Comparison of ENCODE assay signal across 1 cellular context in the genomic region with DNA sequence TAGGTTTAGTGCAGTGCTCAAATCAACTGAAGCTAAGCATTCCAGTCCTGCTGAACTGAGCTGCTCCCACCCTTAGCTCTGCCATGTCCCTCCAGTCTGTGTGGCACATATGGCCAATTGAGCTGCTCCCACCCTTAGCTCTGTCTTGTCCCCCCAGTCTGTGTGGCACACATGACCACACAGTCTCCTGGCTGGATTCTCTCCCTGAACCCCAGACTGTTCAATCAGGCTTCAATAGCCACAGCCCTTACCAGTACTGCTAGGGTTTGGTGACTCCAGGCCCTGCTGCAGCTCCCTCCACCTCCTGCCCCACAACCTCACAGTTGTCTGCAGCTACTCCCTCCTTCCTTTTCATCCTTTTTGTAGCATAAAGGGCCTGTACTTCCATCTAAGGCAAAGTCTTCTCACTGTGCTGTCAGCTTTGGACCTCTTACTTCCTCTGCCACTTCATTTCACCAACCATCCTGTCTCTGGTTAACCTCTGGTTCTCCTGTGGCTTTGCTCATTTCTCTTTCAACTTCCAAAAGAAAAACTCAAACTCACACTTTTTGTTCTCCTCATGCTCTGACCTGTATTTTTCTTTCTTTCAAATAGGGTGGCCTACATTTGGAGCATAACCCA.
TF ChIP-seq lines count a peak whose summit lies in the region.

No MANE protein-coding gene starts in this region.

TF ChIP-seq in GM12878, 131 proteins besides CTCF, POLR2A, EP300 and RAD21 (continued from another document and continues in another):
- TF ChIP-seq ETV6 (conservative IDR thresholded peaks at IDR 0.05 in 1 of 2, IDR thresholded peaks at IDR 0.05 in 1 of 2; ENCODE audit: borderline replicate concordance in 1 of 2, low read depth in 1 of 2) (peak in 1 of 2 experiments; percentile 89; a peak in 2 of 4 replicates), YBX1 (IDR thresholded peaks at IDR 0.05) (no peak), CEBPB (IDR thresholded peaks at IDR 0.05; ENCODE audit: borderline replicate concordance in 1 of 2, low read depth in 2 of 2, low read length in 2 of 2) (no peak), BMI1 (IDR thresholded peaks at IDR 0.05; ENCODE audit: borderline replicate concordance) (no peak), CREM (IDR thresholded peaks at IDR 0.05; ENCODE audit: low read depth) (no peak), ZNF274 (IDR thresholded peaks at IDR 0.05; ENCODE audit: insufficient read depth, insufficient read length) (no peak), TBL1XR1 (IDR thresholded peaks at IDR 0.05; ENCODE audit: low read depth, low read length) (no peak), RBBP5 (conservative IDR thresholded peaks at IDR 0.05) (no peak), ZNF384 (IDR thresholded peaks at IDR 0.05; ENCODE audit: borderline replicate concordance, low read depth, low read length) (no peak), RAD51 (IDR thresholded peaks at IDR 0.05) (no peak), TARDBP (IDR thresholded peaks at IDR 0.05; ENCODE audit: borderline replicate concordance) (0 out of 2 replicates have a peak, but pooled peaks have one; percentile 45), BHLHE40 (IDR thresholded peaks at IDR 0.05; ENCODE audit: borderline replicate concordance in 1 of 2, low read depth in 2 of 2, low read length in 1 of 2) (peak in 1 of 2 experiments; percentile 8; a peak in 1 of 4 replicates), RELA (IDR thresholded peaks at IDR 0.05; ENCODE audit: borderline replicate concordance, partially characterized antibody) (no peak), YY1 (IDR thresholded peaks at IDR 0.05; ENCODE audit: low read depth, low read length) (no peak), SPI1 (IDR thresholded peaks at IDR 0.05; ENCODE audit: borderline replicate concordance, insufficient read depth, low read depth, low read length) (peak; percentile 52; the same call in 1 of the 2 replicates), BRCA1 (IDR thresholded peaks at IDR 0.05; ENCODE audit: low read depth, low read length) (no peak), NR2C2 (IDR thresholded peaks at IDR 0.05; ENCODE audit: borderline replicate concordance, control insufficient read depth, insufficient read length, low read depth) (peak; percentile 31), PAX5 (IDR thresholded peaks at IDR 0.05; ENCODE audit: borderline replicate concordance, low read depth, low read length) (0 out of 2 replicates have a peak, but pooled peaks have one; percentile 26), SUPT20H (IDR thresholded peaks at IDR 0.05; ENCODE audit: borderline replicate concordance, control insufficient read depth, low read depth, low read length) (no peak), MXI1 (IDR thresholded peaks at IDR 0.05; ENCODE audit: low read depth, low read length) (no peak), POLR2AphosphoS5 (IDR thresholded peaks at IDR 0.05; ENCODE audit: low read length) (no peak), PKNOX1 (IDR thresholded peaks at IDR 0.05) (no peak), JUND (IDR thresholded peaks at IDR 0.05; ENCODE audit: low read depth, low read length) (no peak), SRF (IDR thresholded peaks at IDR 0.05; ENCODE audit: low read depth in 2 of 2, low read length in 2 of 2) (peak in 1 of 2 experiments; percentile 92; a peak in 2 of 4 replicates), BACH1 (IDR thresholded peaks at IDR 0.05; ENCODE audit: borderline replicate concordance) (no peak), HDGF (IDR thresholded peaks at IDR 0.05) (no peak), FOXK2 (IDR thresholded peaks at IDR 0.05) (no peak), KLF5 (IDR thresholded peaks at IDR 0.05; ENCODE audit: partially characterized antibody) (no peak), STAT1 (conservative IDR thresholded peaks at IDR 0.05) (no peak), TCF3 (IDR thresholded peaks at IDR 0.05; ENCODE audit: borderline replicate concordance, insufficient read depth, low read depth, low read length) (no peak), NRF1 (conservative IDR thresholded peaks at IDR 0.05; ENCODE audit: low read depth, low read length) (no peak), RB1 (IDR thresholded peaks at IDR 0.05; ENCODE audit: borderline replicate concordance) (no peak), STAT3 (IDR thresholded peaks at IDR 0.05; ENCODE audit: low read depth, low read length) (no peak), WRNIP1 (IDR thresholded peaks at IDR 0.05; ENCODE audit: borderline replicate concordance, low read depth, low read length) (no peak), ZNF24 (IDR thresholded peaks at IDR 0.05) (no peak), CBX3 (IDR thresholded peaks at IDR 0.05; ENCODE audit: borderline replicate concordance, low read depth) (no peak), KAT2A (conservative IDR thresholded peaks at IDR 0.05; ENCODE audit: control insufficient read depth, low read depth, low read length) (no peak), ZZZ3 (IDR thresholded peaks at IDR 0.05; ENCODE audit: control insufficient read depth, insufficient read length, low read depth) (no peak), NFYA (IDR thresholded peaks at IDR 0.05; ENCODE audit: borderline replicate concordance, low read depth, low read length) (no peak), RFX5 (IDR thresholded peaks at IDR 0.05; ENCODE audit: low read depth, low read length) (no peak), MTA2 (IDR thresholded peaks at IDR 0.05; ENCODE audit: low read depth) (no peak), SREBF2 (IDR thresholded peaks at IDR 0.05; ENCODE audit: low read length) (no peak), DPF2 (IDR thresholded peaks at IDR 0.05) (no peak), MEF2B (IDR thresholded peaks at IDR 0.05; ENCODE audit: partially characterized antibody, poor library complexity, severe bottlenecking) (no peak)
- TF ChIP-seq, protein P1, sequence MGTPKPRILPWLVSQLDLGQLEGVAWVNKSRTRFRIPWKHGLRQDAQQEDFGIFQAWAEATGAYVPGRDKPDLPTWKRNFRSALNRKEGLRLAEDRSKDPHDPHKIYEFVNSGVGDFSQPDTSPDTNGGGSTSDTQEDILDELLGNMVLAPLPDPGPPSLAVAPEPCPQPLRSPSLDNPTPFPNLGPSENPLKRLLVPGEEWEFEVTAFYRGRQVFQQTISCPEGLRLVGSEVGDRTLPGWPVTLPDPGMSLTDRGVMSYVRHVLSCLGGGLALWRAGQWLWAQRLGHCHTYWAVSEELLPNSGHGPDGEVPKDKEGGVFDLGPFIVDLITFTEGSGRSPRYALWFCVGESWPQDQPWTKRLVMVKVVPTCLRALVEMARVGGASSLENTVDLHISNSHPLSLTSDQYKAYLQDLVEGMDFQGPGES (IDR thresholded peaks at IDR 0.05) = no peak
- TF ChIP-seq, protein P2, sequence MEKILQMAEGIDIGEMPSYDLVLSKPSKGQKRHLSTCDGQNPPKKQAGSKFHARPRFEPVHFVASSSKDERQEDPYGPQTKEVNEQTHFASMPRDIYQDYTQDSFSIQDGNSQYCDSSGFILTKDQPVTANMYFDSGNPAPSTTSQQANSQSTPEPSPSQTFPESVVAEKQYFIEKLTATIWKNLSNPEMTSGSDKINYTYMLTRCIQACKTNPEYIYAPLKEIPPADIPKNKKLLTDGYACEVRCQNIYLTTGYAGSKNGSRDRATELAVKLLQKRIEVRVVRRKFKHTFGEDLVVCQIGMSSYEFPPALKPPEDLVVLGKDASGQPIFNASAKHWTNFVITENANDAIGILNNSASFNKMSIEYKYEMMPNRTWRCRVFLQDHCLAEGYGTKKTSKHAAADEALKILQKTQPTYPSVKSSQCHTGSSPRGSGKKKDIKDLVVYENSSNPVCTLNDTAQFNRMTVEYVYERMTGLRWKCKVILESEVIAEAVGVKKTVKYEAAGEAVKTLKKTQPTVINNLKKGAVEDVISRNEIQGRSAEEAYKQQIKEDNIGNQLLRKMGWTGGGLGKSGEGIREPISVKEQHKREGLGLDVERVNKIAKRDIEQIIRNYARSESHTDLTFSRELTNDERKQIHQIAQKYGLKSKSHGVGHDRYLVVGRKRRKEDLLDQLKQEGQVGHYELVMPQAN (conservative IDR thresholded peaks at IDR 0.05) = no peak
- TF ChIP-seq, protein P3, sequence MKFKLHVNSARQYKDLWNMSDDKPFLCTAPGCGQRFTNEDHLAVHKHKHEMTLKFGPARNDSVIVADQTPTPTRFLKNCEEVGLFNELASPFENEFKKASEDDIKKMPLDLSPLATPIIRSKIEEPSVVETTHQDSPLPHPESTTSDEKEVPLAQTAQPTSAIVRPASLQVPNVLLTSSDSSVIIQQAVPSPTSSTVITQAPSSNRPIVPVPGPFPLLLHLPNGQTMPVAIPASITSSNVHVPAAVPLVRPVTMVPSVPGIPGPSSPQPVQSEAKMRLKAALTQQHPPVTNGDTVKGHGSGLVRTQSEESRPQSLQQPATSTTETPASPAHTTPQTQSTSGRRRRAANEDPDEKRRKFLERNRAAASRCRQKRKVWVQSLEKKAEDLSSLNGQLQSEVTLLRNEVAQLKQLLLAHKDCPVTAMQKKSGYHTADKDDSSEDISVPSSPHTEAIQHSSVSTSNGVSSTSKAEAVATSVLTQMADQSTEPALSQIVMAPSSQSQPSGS (IDR thresholded peaks at IDR 0.05; ENCODE audit: low read length) = no peak; the same call in 1 of the 2 replicates
- TF ChIP-seq, protein P4, sequence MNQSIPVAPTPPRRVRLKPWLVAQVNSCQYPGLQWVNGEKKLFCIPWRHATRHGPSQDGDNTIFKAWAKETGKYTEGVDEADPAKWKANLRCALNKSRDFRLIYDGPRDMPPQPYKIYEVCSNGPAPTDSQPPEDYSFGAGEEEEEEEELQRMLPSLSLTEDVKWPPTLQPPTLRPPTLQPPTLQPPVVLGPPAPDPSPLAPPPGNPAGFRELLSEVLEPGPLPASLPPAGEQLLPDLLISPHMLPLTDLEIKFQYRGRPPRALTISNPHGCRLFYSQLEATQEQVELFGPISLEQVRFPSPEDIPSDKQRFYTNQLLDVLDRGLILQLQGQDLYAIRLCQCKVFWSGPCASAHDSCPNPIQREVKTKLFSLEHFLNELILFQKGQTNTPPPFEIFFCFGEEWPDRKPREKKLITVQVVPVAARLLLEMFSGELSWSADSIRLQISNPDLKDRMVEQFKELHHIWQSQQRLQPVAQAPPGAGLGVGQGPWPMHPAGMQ (IDR thresholded peaks at IDR 0.05; ENCODE audit: borderline replicate concordance) = no peak
- TF ChIP-seq, protein P5, sequence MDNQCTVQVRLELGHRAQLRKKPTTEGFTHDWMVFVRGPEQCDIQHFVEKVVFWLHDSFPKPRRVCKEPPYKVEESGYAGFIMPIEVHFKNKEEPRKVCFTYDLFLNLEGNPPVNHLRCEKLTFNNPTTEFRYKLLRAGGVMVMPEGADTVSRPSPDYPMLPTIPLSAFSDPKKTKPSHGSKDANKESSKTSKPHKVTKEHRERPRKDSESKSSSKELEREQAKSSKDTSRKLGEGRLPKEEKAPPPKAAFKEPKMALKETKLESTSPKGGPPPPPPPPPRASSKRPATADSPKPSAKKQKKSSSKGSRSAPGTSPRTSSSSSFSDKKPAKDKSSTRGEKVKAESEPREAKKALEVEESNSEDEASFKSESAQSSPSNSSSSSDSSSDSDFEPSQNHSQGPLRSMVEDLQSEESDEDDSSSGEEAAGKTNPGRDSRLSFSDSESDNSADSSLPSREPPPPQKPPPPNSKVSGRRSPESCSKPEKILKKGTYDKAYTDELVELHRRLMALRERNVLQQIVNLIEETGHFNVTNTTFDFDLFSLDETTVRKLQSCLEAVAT (IDR thresholded peaks at IDR 0.05) = no peak
- TF ChIP-seq, protein P6, sequence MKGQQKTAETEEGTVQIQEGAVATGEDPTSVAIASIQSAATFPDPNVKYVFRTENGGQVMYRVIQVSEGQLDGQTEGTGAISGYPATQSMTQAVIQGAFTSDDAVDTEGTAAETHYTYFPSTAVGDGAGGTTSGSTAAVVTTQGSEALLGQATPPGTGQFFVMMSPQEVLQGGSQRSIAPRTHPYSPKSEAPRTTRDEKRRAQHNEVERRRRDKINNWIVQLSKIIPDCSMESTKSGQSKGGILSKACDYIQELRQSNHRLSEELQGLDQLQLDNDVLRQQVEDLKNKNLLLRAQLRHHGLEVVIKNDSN (IDR thresholded peaks at IDR 0.05; ENCODE audit: borderline replicate concordance, extremely low read length, insufficient read depth, low read depth, low read length) = no peak
- TF ChIP-seq, protein P7, sequence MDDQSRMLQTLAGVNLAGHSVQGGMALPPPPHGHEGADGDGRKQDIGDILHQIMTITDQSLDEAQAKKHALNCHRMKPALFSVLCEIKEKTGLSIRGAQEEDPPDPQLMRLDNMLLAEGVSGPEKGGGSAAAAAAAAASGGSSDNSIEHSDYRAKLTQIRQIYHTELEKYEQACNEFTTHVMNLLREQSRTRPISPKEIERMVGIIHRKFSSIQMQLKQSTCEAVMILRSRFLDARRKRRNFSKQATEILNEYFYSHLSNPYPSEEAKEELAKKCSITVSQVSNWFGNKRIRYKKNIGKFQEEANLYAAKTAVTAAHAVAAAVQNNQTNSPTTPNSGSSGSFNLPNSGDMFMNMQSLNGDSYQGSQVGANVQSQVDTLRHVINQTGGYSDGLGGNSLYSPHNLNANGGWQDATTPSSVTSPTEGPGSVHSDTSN (IDR thresholded peaks at IDR 0.05; ENCODE audit: insufficient replicate concordance, low read depth, low read length) = no peak
- TF ChIP-seq, protein P8, sequence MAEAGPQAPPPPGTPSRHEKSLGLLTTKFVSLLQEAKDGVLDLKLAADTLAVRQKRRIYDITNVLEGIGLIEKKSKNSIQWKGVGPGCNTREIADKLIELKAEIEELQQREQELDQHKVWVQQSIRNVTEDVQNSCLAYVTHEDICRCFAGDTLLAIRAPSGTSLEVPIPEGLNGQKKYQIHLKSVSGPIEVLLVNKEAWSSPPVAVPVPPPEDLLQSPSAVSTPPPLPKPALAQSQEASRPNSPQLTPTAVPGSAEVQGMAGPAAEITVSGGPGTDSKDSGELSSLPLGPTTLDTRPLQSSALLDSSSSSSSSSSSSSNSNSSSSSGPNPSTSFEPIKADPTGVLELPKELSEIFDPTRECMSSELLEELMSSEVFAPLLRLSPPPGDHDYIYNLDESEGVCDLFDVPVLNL (IDR thresholded peaks at IDR 0.05; ENCODE audit: low read depth, low read length) = no peak
- TF ChIP-seq, protein P9, sequence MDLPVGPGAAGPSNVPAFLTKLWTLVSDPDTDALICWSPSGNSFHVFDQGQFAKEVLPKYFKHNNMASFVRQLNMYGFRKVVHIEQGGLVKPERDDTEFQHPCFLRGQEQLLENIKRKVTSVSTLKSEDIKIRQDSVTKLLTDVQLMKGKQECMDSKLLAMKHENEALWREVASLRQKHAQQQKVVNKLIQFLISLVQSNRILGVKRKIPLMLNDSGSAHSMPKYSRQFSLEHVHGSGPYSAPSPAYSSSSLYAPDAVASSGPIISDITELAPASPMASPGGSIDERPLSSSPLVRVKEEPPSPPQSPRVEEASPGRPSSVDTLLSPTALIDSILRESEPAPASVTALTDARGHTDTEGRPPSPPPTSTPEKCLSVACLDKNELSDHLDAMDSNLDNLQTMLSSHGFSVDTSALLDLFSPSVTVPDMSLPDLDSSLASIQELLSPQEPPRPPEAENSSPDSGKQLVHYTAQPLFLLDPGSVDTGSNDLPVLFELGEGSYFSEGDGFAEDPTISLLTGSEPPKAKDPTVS (IDR thresholded peaks at IDR 0.05; ENCODE audit: low read depth, low read length) = no peak
